In genomic region chrX:84729809-84730208, GRCh38 we compare ENCODE assay signal across 8 cellular contexts.
DNase-seq lines count a peak whose midpoint lies in the region; ATAC-seq and TF ChIP-seq lines count a peak whose summit lies in the region.
"Had no signal": no experiment of that assay in that cellular context is flagged by ENCODE, and none has a peak within 500 bp of the region (broad histone marks: within the 10 kb centered on the region; RNA-seq: fewer than 3 reads in every experiment).

No MANE protein-coding gene starts in this region.

- H3K36me3 Mint-ChIP-seq in type B pancreatic cell = no peaks in the 10 kb centered on the region
- H3K36me3 Mint-ChIP-seq: activated naive CD4-positive, alpha-beta T cell treated with anti-CD3 and anti-CD28 coated beads, Interleukin-2, amount 50 U/mL, for 24 hours had no signal

- no peaks in the 10 kb centered on the region for H3K27me3 ChIP-seq in breast epithelium

- CTCF ChIA-PET in GM10248 (lab: Yijun Ruan, JAX) = interaction anchor here (0.7 to 2.0 kb wide), 11 partner anchors 9 to 812 kb away, joined by 3 to 12 read pairs (median 3); no protein-coding TSS in a partner anchor

- H3K27ac ChIP-seq in breast epithelium = no peak overlapping the region

- ATAC-seq in GM21447 (IDR thresholded peaks at IDR 0.05; ENCODE audit: unreplicated experiment) (peak; percentile 100), HG03520 (IDR thresholded peaks at IDR 0.05; ENCODE audit: unreplicated experiment) (peak; percentile 100)

- intact Hi-C loops in breast epithelium (cut with DNase I; ENCODE audit: low total_unique reads) = no loop called here

- peak overlapping the region; percentile 2 for H3K27ac Mint-ChIP-seq in type B pancreatic cell
- H3K27ac Mint-ChIP-seq: activated naive CD4-positive, alpha-beta T cell treated with anti-CD3 and anti-CD28 coated beads, Interleukin-2, amount 50 U/mL, for 24 hours had no signal

- no peaks in the 10 kb centered on the region for H3K27me3 Mint-ChIP-seq in type B pancreatic cell

- H3K4me3 ChIP-seq in breast epithelium = no peak overlapping the region

- no peak for TF ChIP-seq POLR2A in breast epithelium (IDR thresholded peaks at IDR 0.05)

- no peaks in the 10 kb centered on the region for H3K9me3 ChIP-seq in breast epithelium

- no peaks in the 10 kb centered on the region for H3K4me1 ChIP-seq in breast epithelium

- DNase-seq in GM10248 (ENCODE audit: extremely low spot score) = peak; percentile 26
- DNase-seq in NCI-H748 treated with DMSO at 0.1 percent for 48 hours (lab: John Stamatoyannopoulos, UW) = peak; percentile 32
- no peak for DNase-seq in breast epithelium (ENCODE audit: low spot score in 2 of 2)
- peak; percentile 53 for DNase-seq in kidney tubule cell (ENCODE audit: low spot score)
- DNase-seq in type B pancreatic cell (ENCODE audit: extremely low spot score, unreplicated experiment) = no peak

- H3K36me3 ChIP-seq in breast epithelium = no peaks in the 10 kb centered on the region

- H3K4me1 Mint-ChIP-seq in type B pancreatic cell (ENCODE audit: unreplicated experiment) = no peaks in the 10 kb centered on the region
- H3K4me1 Mint-ChIP-seq: activated naive CD4-positive, alpha-beta T cell treated with anti-CD3 and anti-CD28 coated beads, Interleukin-2, amount 50 U/mL, for 24 hours had no signal

- H3K9me3 Mint-ChIP-seq in type B pancreatic cell = no peaks in the 10 kb centered on the region
- H3K9me3 Mint-ChIP-seq: activated naive CD4-positive, alpha-beta T cell treated with anti-CD3 and anti-CD28 coated beads, Interleukin-2, amount 50 U/mL, for 24 hours had no signal

- peak overlapping the region; percentile 4 for H3K4me3 Mint-ChIP-seq in type B pancreatic cell
- H3K4me3 Mint-ChIP-seq: activated naive CD4-positive, alpha-beta T cell treated with anti-CD3 and anti-CD28 coated beads, Interleukin-2, amount 50 U/mL, for 24 hours had no signal

- POLR2A ChIA-PET in GM10248 (lab: Yijun Ruan, JAX) = no interaction called here

- TF ChIP-seq CTCF in GM10248 (IDR thresholded peaks at IDR 0.05; ENCODE audit: control extremely low read depth, extremely low read depth, low read depth, missing control alignments) (peak; percentile 62), breast epithelium (IDR thresholded peaks at IDR 0.05) (peak in 2 of 3 donors; percentile 51 to 57), type B pancreatic cell (conservative IDR thresholded peaks at IDR 0.05) (peak; percentile 81)

Comparison
In these comparisons a context has a peak if more than half of its experiments do, and no peak if none do; other contexts are left out.
1. DNase-seq: peak in GM10248 (single experiment), NCI-H748 treated with DMSO at 0.1 percent for 48 hours (single experiment) and kidney tubule cell (single experiment); none in breast epithelium (0 of 2) and type B pancreatic cell (single experiment).
2. Peak in every context shown above with its lines, with median percentiles within 50 percentile points of each other: CTCF ChIP-seq.